ENCODE assay signal across 21 cellular contexts in genomic region chr19:16638666-16639065, GRCh38.
"Had no signal": no experiment of that assay in that cellular context is flagged by ENCODE, and none has a peak within 500 bp of the region (broad histone marks: within the 10 kb centered on the region; RNA-seq: fewer than 3 reads in every experiment).

No MANE protein-coding gene starts in this region.

- H3K27me3 ChIP-seq: body of pancreas, cardiac muscle cell, heart right ventricle, spleen, tibial artery had no signal

- H3K9me3 Mint-ChIP-seq: activated CD4-positive, alpha-beta memory T cell treated with anti-CD3 and anti-CD28 coated beads, Interleukin-2, amount 10 ng/mL, durations not matched to agents 7 days and 5 days; activated CD4-positive, alpha-beta T cell treated with anti-CD3 and anti-CD28 coated beads, Interleukin-2, amount 10 ng/mL, durations not matched to agents 24 days and 14 days; endodermal cell had no signal

- DNase-seq: activated CD4-positive, alpha-beta memory T cell treated with anti-CD3 and anti-CD28 coated beads, Interleukin-2, amount 10 ng/mL, durations not matched to agents 7 days and 5 days; activated CD4-positive, alpha-beta T cell treated with anti-CD3 and anti-CD28 coated beads, Interleukin-2, amount 10 ng/mL, durations not matched to agents 24 days and 14 days; activated naive CD4-positive, alpha-beta T cell treated with Interleukin-2 at 50 U/mL for 16 hours; activated T-cell treated with anti-CD3 and anti-CD28 coated beads, Interleukin-2, amount 50 U/mL, for 1 hour; anterior cingulate cortex; body of pancreas; cortex of kidney; endodermal cell; heart right ventricle; left colon; mesenchymal stem cell; retina; spleen; stimulated activated CD4-positive, alpha-beta T cell treated with anti-CD3 and anti-CD28 coated beads, Interleukin-4, amount 100 ng/mL, for 1 hour; stimulated activated naive CD8-positive, alpha-beta T cell treated with anti-CD3 and anti-CD28 coated beads, Interleukin-15, Interleukin-2, amounts not matched to agents 100 U/mL and 50 U/mL, for 24 hours; substantia nigra; tibial artery had no signal

- H3K27ac ChIP-seq: body of pancreas, cardiac muscle cell, epithelial cell of prostate, heart right ventricle, SK-N-MC, spleen, tibial artery had no signal

- H3K4me1 ChIP-seq: body of pancreas, tibial artery had no signal

- H3K27ac Mint-ChIP-seq: activated CD4-positive, alpha-beta memory T cell treated with anti-CD3 and anti-CD28 coated beads, Interleukin-2, amount 10 ng/mL, durations not matched to agents 7 days and 5 days; activated CD4-positive, alpha-beta T cell treated with anti-CD3 and anti-CD28 coated beads, Interleukin-2, amount 10 ng/mL, durations not matched to agents 24 days and 14 days; endodermal cell had no signal

- H3K9me3 ChIP-seq: body of pancreas, heart right ventricle, spleen, tibial artery had no signal

- H3K27me3 Mint-ChIP-seq: activated CD4-positive, alpha-beta memory T cell treated with anti-CD3 and anti-CD28 coated beads, Interleukin-2, amount 10 ng/mL, durations not matched to agents 7 days and 5 days; activated CD4-positive, alpha-beta T cell treated with anti-CD3 and anti-CD28 coated beads, Interleukin-2, amount 10 ng/mL, durations not matched to agents 24 days and 14 days; progenitor cell of endocrine pancreas had no signal

- H3K4me3 Mint-ChIP-seq: activated CD4-positive, alpha-beta memory T cell treated with anti-CD3 and anti-CD28 coated beads, Interleukin-2, amount 10 ng/mL, durations not matched to agents 7 days and 5 days; activated CD4-positive, alpha-beta T cell treated with anti-CD3 and anti-CD28 coated beads, Interleukin-2, amount 10 ng/mL, durations not matched to agents 24 days and 14 days; endodermal cell had no signal

- ATAC-seq: body of pancreas; heart right ventricle; left colon; stimulated activated naive CD8-positive, alpha-beta T cell treated with anti-CD3 and anti-CD28 coated beads, Interleukin-15, Interleukin-2, amounts not matched to agents 100 U/mL and 50 U/mL, for 24 hours had no signal

- H3K4me1 Mint-ChIP-seq: endodermal cell had no signal

- H3K4me3 ChIP-seq: body of pancreas, cardiac muscle cell, heart right ventricle, SK-N-MC, spleen, tibial artery had no signal
